In the genomic region with DNA sequence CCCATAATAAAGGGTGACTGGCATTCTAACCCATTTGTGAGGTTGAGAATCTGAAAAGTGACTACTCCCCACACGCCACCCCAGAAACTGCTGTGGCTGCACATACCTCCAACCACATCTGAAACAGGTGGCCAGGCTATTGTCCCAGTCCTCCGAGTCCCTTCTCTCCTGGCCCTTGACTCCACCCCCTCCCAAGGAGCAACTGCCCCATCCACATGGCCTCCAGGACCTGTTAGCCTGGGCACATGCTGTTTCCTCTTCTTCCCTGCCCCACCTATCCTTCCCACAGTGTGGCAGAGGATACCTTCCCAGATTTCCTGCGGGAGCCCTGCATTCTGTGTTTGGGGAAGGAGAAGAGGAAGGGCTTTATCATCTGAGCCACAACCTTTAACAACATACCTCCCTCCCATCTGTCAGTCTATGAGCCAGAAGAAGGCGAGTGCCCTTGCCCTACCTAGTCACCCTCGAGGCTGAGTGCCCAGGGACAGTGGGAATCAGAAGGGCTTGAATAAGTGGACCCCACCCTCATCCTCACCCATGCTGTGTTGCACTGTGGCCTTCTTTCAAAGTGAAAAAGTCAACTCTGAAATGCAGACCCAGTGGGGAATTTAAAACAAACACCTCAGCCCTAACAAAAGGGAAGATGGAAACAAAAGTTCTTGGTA, we compare ENCODE assay signal across 1 cellular context.
TF ChIP-seq lines count a peak whose summit lies in the region.

No MANE protein-coding gene starts in this region.

TF ChIP-seq in IMR-90, 13 proteins besides CTCF, POLR2A, EP300 and RAD21:
- TF ChIP-seq MAZ (IDR thresholded peaks at IDR 0.05; ENCODE audit: borderline replicate concordance, low read depth, low read length), result no peak
- TF ChIP-seq, protein P1, sequence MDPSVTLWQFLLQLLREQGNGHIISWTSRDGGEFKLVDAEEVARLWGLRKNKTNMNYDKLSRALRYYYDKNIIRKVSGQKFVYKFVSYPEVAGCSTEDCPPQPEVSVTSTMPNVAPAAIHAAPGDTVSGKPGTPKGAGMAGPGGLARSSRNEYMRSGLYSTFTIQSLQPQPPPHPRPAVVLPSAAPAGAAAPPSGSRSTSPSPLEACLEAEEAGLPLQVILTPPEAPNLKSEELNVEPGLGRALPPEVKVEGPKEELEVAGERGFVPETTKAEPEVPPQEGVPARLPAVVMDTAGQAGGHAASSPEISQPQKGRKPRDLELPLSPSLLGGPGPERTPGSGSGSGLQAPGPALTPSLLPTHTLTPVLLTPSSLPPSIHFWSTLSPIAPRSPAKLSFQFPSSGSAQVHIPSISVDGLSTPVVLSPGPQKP (IDR thresholded peaks at IDR 0.05; ENCODE audit: borderline replicate concordance, low read depth, low read length), result no peak
- TF ChIP-seq MXI1 (IDR thresholded peaks at IDR 0.05; ENCODE audit: borderline replicate concordance, low read depth, low read length), result no peak
- TF ChIP-seq BHLHE40 (IDR thresholded peaks at IDR 0.05; ENCODE audit: low read depth, low read length), result no peak
- TF ChIP-seq FOS (IDR thresholded peaks at IDR 0.05; ENCODE audit: low read depth, low read length), result no peak
- TF ChIP-seq, protein P2, sequence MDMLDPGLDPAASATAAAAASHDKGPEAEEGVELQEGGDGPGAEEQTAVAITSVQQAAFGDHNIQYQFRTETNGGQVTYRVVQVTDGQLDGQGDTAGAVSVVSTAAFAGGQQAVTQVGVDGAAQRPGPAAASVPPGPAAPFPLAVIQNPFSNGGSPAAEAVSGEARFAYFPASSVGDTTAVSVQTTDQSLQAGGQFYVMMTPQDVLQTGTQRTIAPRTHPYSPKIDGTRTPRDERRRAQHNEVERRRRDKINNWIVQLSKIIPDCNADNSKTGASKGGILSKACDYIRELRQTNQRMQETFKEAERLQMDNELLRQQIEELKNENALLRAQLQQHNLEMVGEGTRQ (IDR thresholded peaks at IDR 0.05; ENCODE audit: low read depth, low read length), result no peak
- TF ChIP-seq RCOR1 (IDR thresholded peaks at IDR 0.05; ENCODE audit: insufficient replicate concordance, low read length), result no peak
- TF ChIP-seq SMC3 (IDR thresholded peaks at IDR 0.05; ENCODE audit: low read depth, low read length), result no peak
- no peak for TF ChIP-seq CEBPB (IDR thresholded peaks at IDR 0.05; ENCODE audit: low read depth, low read length)
- TF ChIP-seq RFX5 (IDR thresholded peaks at IDR 0.05; ENCODE audit: low read depth, low read length), result no peak
- TF ChIP-seq NFE2L2 (IDR thresholded peaks at IDR 0.05; ENCODE audit: low read depth, low read length), result no peak
- no peak for TF ChIP-seq MAFK (IDR thresholded peaks at IDR 0.05; ENCODE audit: low read depth, low read length)
- TF ChIP-seq CHD1 (IDR thresholded peaks at IDR 0.05; ENCODE audit: low read depth, low read length), result no peak
